ENCODE assay signal across 14 cellular contexts in the genomic region with DNA sequence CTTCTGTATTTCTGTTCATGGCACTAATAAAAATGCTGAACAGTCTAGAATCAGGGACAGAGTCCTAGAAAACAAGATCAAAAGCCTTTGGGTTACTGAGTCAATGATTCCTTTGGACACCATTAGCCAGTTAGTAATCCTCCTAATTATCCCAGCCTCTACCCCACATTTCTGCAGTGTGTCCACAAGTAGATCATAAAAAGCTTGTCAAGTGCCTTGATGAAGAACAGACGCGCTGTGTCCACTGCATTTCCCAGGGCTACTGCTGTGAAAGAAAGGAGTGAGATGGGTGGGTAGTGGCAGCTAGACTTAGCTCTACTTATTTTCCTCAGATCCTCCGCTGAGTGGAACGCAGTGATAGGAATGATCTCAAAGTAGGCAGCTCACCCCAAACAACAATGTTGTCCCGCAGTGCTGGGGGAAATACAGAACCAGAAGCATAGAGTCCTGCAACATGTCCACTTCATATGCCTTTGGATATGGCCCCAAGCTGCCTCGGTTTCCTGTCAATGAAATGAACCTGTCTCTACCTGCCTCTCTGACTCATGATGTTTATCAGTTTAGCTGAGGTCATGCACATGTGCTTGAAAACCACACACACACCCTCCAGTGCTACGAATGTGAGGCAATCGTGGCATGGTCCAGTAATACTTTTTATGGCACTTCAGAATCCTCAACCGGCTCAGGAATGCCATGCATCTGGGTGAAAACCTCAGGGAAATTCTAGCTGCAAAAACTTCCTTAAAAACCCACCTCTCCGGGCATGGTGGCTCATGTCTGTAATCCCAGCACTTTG.
DNase-seq lines count a peak whose midpoint lies in the region; ATAC-seq, FAIRE-seq and TF ChIP-seq lines count a peak whose summit lies in the region.
"Had no signal": no experiment of that assay in that cellular context is flagged by ENCODE, and none has a peak within 500 bp of the region (broad histone marks: within the 10 kb centered on the region; RNA-seq: fewer than 3 reads in every experiment).

No MANE protein-coding gene starts in this region.

- POLR2A ChIA-PET in SK-N-SH (lab: Yijun Ruan, JAX): no interaction called here

- TF ChIP-seq RAD21 in SK-N-SH (IDR thresholded peaks at IDR 0.05; ENCODE audit: low read length): no peak; the same call in 1 of the 2 replicates

- DNase-seq in Right ventricle myocardium superior (no peak), cardiac septum (ENCODE audit: low spot score) (no peak), SK-N-SH (peak; percentile 33), left lung (peak in 1 of 2 donors; percentile 66), urothelium cell line (ENCODE audit: low spot score) (peak; percentile 83), middle frontal gyrus (ENCODE audit: extremely low spot score, low spot score) (no peak)
- DNase-seq: activated CD4-positive, alpha-beta T cell treated with anti-CD3 and anti-CD28 coated beads, Interleukin-2, amount 50 U/mL, for 4 hours; amniotic stem cell; naive B cell; NCI-H1436 treated with DMSO at 0.1 percent for 48 hours; stimulated activated CD4-positive, alpha-beta T cell treated with anti-CD3 and anti-CD28 coated beads, Interleukin-4, amount 100 ng/mL, for 24 hours had no signal

- H3K27ac ChIP-seq in SK-N-SH (ENCODE audit: low read depth in 2 of 2, low read length in 1 of 2) (peak overlapping the region; percentile 71 to 99), left lung (peak overlapping the region; percentile 60 to 83)

- H3K4me3 ChIP-seq in SK-N-SH (ENCODE audit: low read depth in 2 of 2, low read length in 1 of 2) (no peak overlapping the region), left lung (no peak overlapping the region)
- H3K4me3 ChIP-seq: Peyer's patch had no signal

- peak; percentile 93 for FAIRE-seq in urothelium cell line (lab: Jason Lieb, UNC)

- no peak overlapping the region for H3K4me2 ChIP-seq in SK-N-SH

- no peaks in the 10 kb centered on the region for H4K20me1 ChIP-seq in SK-N-SH (ENCODE audit: insufficient read depth)

- H3K36me3 ChIP-seq in SK-N-SH (replicated peaks in 1 of 2; ENCODE audit: control insufficient read depth in 1 of 2, insufficient read depth in 2 of 2, low read length in 1 of 2) (no peaks in the 10 kb centered on the region), left lung (no peaks in the 10 kb centered on the region)
- H3K36me3 ChIP-seq: Peyer's patch had no signal

- H3K9me2 ChIP-seq in SK-N-SH: no peaks in the 10 kb centered on the region

- 77% methylated on average over 10 of the region's 10 CpGs for WGBS in SK-N-SH (ENCODE audit: low lambda C conversion rate)

- peaks cover 37 to 42% of the 10 kb centered on the region in 2 experiments for H3K4me1 ChIP-seq in SK-N-SH (ENCODE audit: control insufficient read depth in 1 of 2, insufficient read depth in 2 of 2, low read depth in 1 of 2, low read length in 1 of 2)
- peaks cover 16 to 19% of the 10 kb centered on the region in 2 donors for H3K4me1 ChIP-seq in left lung
- H3K4me1 ChIP-seq: Peyer's patch had no signal

- H2AFZ ChIP-seq in SK-N-SH (ENCODE audit: low read depth): no peak overlapping the region

- H3K9me3 ChIP-seq in SK-N-SH: no peaks in the 10 kb centered on the region
- peaks cover 0 to 7% of the 10 kb centered on the region in 2 donors for H3K9me3 ChIP-seq in left lung
- H3K9me3 ChIP-seq: Peyer's patch had no signal

- peak overlapping the region; percentile 39; the same call in 1 of the 2 replicates for H3K9ac ChIP-seq in SK-N-SH

- peaks cover 33% of the 10 kb centered on the region for H3F3A ChIP-seq in SK-N-SH (replicated peaks; ENCODE audit: insufficient read depth)

- TF ChIP-seq CTCF in SK-N-SH (IDR thresholded peaks at IDR 0.05) (no peak), left lung (IDR thresholded peaks at IDR 0.05) (no peak)

- intact Hi-C loops in Right ventricle myocardium superior (cut with DNase I) (no loop called here), cardiac septum (cut with DNase I) (no loop called here), left lung (cut with DNase I) (no loop called here)

- TF ChIP-seq EP300 in SK-N-SH (IDR thresholded peaks at IDR 0.05; ENCODE audit: borderline replicate concordance in 1 of 2, low read depth in 1 of 2, low read length in 1 of 2): peak in 1 of 2 experiments; percentile 65; a peak in 1 of 4 replicates

- H3K27me3 ChIP-seq in SK-N-SH (ENCODE audit: insufficient read depth): no peaks in the 10 kb centered on the region
- H3K27me3 ChIP-seq in left lung: peaks cover 0 to 6% of the 10 kb centered on the region in 2 donors
- H3K27me3 ChIP-seq: Peyer's patch had no signal

- CTCF ChIA-PET in SK-N-SH (lab: Yijun Ruan, JAX): interaction anchor here (0.9 to 1.6 kb wide), 3 partner anchors 8 to 44 kb away, joined by 3 read pairs; no protein-coding TSS in a partner anchor

- no peaks in the 10 kb centered on the region for H3K79me2 ChIP-seq in SK-N-SH (ENCODE audit: insufficient read depth)

- ATAC-seq in Right ventricle myocardium superior (ENCODE audit: poor library complexity) (peak; percentile 29), left lung (peak; percentile 86), GM21447 (IDR thresholded peaks at IDR 0.05; ENCODE audit: unreplicated experiment) (no peak), HG03039 (IDR thresholded peaks at IDR 0.05; ENCODE audit: unreplicated experiment) (no peak)

TF ChIP-seq in SK-N-SH, 30 proteins besides CTCF, POLR2A, EP300 and RAD21:
- no peak for TF ChIP-seq FOXJ3 (CRISPR knock-in tag; IDR thresholded peaks at IDR 0.05)
- TF ChIP-seq TCF12 (IDR thresholded peaks at IDR 0.05): peak; percentile 60
- peak; percentile 50; the same call in 1 of the 2 replicates for TF ChIP-seq RCOR1 (IDR thresholded peaks at IDR 0.05; ENCODE audit: low read length)

Comparison
In these comparisons a context has a peak if more than half of its experiments do, and no peak if none do; other contexts are left out.
1. ATAC-seq: peak in Right ventricle myocardium superior (single experiment) and left lung (single experiment); none in GM21447 (single experiment) and HG03039 (single experiment).
2. DNase-seq: peak in SK-N-SH (single experiment) and urothelium cell line (single experiment); none in Right ventricle myocardium superior (single experiment), cardiac septum (single experiment) and middle frontal gyrus (single experiment).